8 cellular contexts compared by ENCODE assay signal in the genomic region with DNA sequence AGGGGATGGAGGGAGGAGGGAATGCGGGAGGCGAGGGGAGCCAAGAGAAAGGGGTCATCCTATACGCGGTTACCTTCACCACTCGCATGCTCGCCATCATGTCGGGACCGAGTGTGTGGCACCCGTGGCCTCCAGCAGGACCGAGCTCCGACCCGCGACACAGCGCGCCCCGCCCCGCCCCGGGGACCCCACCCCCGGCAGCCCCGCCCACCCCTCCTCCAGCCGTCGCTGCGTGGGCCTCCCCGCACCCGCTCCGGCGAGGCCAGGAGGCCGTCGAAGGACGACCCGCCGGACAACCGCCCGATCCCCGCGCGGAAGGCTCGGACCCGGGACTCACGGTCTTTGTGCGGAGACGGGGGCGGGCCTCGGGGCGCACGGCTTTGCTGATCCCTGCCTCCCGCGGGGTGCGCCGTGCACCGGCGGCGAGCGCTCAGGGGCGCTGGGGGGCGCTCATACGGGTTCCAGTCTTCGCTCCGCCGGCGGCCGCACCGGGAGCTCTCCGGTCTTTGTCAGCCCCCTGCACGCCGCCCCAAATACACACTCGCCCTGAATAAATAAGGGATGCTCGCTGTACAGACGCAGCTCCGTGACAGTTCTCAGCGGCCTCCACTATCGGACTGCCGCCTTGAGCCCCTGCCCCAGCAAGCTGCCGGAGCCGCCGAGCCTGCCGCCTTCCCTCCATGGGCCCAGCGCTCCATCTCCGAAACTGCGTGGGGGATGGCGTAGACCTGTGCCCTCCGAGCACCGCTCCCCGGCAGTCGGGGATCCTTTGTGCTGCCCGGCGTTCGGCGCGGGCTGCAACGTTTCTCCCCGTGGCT. TPM values are rescaled to one million over a fixed set of nuclear protein-coding genes. Genes with fewer than 3 reads are reported as not detected.
DNase-seq lines count a peak whose midpoint lies in the region; ATAC-seq and TF ChIP-seq lines count a peak whose summit lies in the region.

A gene (minus strand): TSS at position 161 of the 818 bp plus-strand sequence. CDS start 61 bp downstream, at position 100.

- H3K27ac ChIP-seq in CD4-positive, alpha-beta T cell (ENCODE audit: low read depth, low read length) = peak within 1 kb of the TSS; percentile 80
- H3K27ac ChIP-seq in foreskin keratinocyte (peak within 1 kb of the TSS; percentile 10), neural progenitor cell (peak within 1 kb of the TSS; percentile 88)

- no peaks in the 10 kb centered on the region for H3K27me3 ChIP-seq in CD4-positive, alpha-beta T cell (ENCODE audit: control insufficient read depth, insufficient read depth, low read length)
- H3K27me3 ChIP-seq in foreskin keratinocyte (no peaks in the 10 kb centered on the region), neural progenitor cell (no peaks in the 10 kb centered on the region)

- no peak for TF ChIP-seq CTCF in CD4-positive, alpha-beta T cell (IDR thresholded peaks at IDR 0.05)
- no peak for TF ChIP-seq CTCF in foreskin keratinocyte (conservative IDR thresholded peaks at IDR 0.05)
- peak; percentile 87 for TF ChIP-seq CTCF in neural progenitor cell (IDR thresholded peaks at IDR 0.05)
- no peak for TF ChIP-seq CTCF in subcutaneous adipose tissue (IDR thresholded peaks at IDR 0.05; ENCODE audit: low read depth)

- peak; percentile 35 to 86 (median 65) for DNase-seq in CD4-positive, alpha-beta T cell
- DNase-seq in RKO (ENCODE audit: low spot score) (peak; percentile 46), foreskin keratinocyte (no peak), neural progenitor cell (ENCODE audit: low spot score) (peak; percentile 92)
- peak; percentile 95 for DNase-seq in activated effector memory CD4-positive, alpha-beta T cell treated with anti-CD3 and anti-CD28 coated beads, Interleukin-2, amount 50 U/mL, for 16 hours

- H3K9ac ChIP-seq in neural progenitor cell = peak within 1 kb of the TSS; percentile 77

- no peaks in the 10 kb centered on the region for H3K36me3 ChIP-seq in neural progenitor cell

- peaks cover 7% of the 10 kb centered on the region for H4K20me1 ChIP-seq in neural progenitor cell (ENCODE audit: low read depth)

- H3K36me3 Mint-ChIP-seq in CD4-positive, alpha-beta T cell (ENCODE audit: low read depth) = peaks cover 31% of the 10 kb centered on the region
- H3K36me3 Mint-ChIP-seq in neural progenitor cell = no peaks in the 10 kb centered on the region

- H3K4me1 ChIP-seq in foreskin keratinocyte (peaks cover 9% of the 10 kb centered on the region), neural progenitor cell (peaks cover 27% of the 10 kb centered on the region)

- H3K9me3 Mint-ChIP-seq in CD4-positive, alpha-beta T cell = no peaks in the 10 kb centered on the region
- no peaks in the 10 kb centered on the region for H3K9me3 Mint-ChIP-seq in neural progenitor cell

- H3K79me2 ChIP-seq in neural progenitor cell (ENCODE audit: low read depth) = peaks cover 46% of the 10 kb centered on the region

- ATAC-seq in CD4-positive, alpha-beta T cell (ENCODE audit: poor library complexity) = peak; percentile 76
- ATAC-seq in GM19324 (IDR thresholded peaks at IDR 0.05; ENCODE audit: low FRiP score, unreplicated experiment) (peak; percentile 70), HG03457 (IDR thresholded peaks at IDR 0.05; ENCODE audit: unreplicated experiment) (peak; percentile 70), foreskin keratinocyte (peak; percentile 78)

- H3K4me3 Mint-ChIP-seq in CD4-positive, alpha-beta T cell = peak within 1 kb of the TSS; percentile 100
- H3K4me3 Mint-ChIP-seq in neural progenitor cell = peak within 1 kb of the TSS; percentile 99

- no peaks in the 10 kb centered on the region for H3K9me3 ChIP-seq in CD4-positive, alpha-beta T cell (ENCODE audit: control insufficient read depth, low read length)
- H3K9me3 ChIP-seq in neural progenitor cell (ENCODE audit: low read depth) = no peaks in the 10 kb centered on the region

- H3K27ac Mint-ChIP-seq in CD4-positive, alpha-beta T cell = peak within 1 kb of the TSS; percentile 92
- H3K27ac Mint-ChIP-seq in neural progenitor cell = peak within 1 kb of the TSS; percentile 98

- POLR2A ChIA-PET in CD4-positive, alpha-beta T cell (lab: Charles Lee) = interaction anchor here (0.7 to 3.5 kb wide), 16 partner anchors 36 to 242 kb away, joined by 3 to 34 read pairs (median 4); a partner anchor contains a TSS

- peaks cover 31% of the 10 kb centered on the region for H3F3A ChIP-seq in neural progenitor cell (ENCODE audit: low read depth)

- H3K27me3 Mint-ChIP-seq in CD4-positive, alpha-beta T cell = no peaks in the 10 kb centered on the region
- H3K27me3 Mint-ChIP-seq in neural progenitor cell (ENCODE audit: insufficient read depth, low read depth) = peaks cover 5% of the 10 kb centered on the region

- peak within 1 kb of the TSS; percentile 95 for H3K4me3 ChIP-seq in neural progenitor cell

- H3K4me2 ChIP-seq in neural progenitor cell = peak within 1 kb of the TSS; percentile 98

- H3K4me1 Mint-ChIP-seq in CD4-positive, alpha-beta T cell (ENCODE audit: low read depth) = peaks cover 53% of the 10 kb centered on the region
- peaks cover 36% of the 10 kb centered on the region for H3K4me1 Mint-ChIP-seq in neural progenitor cell

- intact Hi-C loops in CD4-positive, alpha-beta T cell (cut with DNase I, micrococcal nuclease) = loop anchor here (1.0 to 10.0 kb wide), 10 partner anchors 37 to 1570 kb away; a partner anchor contains a TSS

- peak within 1 kb of the TSS; percentile 75 for H2AFZ ChIP-seq in neural progenitor cell (replicated peaks)

- CTCF ChIA-PET in CD4-positive, alpha-beta T cell (lab: Charles Lee) = interaction anchor here (0.6 to 2.5 kb wide), 24 partner anchors 8 to 232 kb away, joined by 3 to 47 read pairs (median 4); a partner anchor contains a TSS

RNA-seq across cellular contexts. Expression of the gene that starts here (rescaled TPM):
- total RNA-seq in CD4-positive, alpha-beta T cell = 10 to 100 TPM; 35.0 to 36.2 TPM
- 96.0 and 108 TPM in 2 replicates for total RNA-seq in foreskin keratinocyte
- polyA plus RNA-seq in foreskin keratinocyte = 111 and 135 TPM in 2 replicates
- total RNA-seq in neural progenitor cell (ENCODE audit: low replicate concordance) = 76.2 and 112 TPM in 2 replicates
- 10 to 100 TPM; 21.8 to 60.7 (median 33.6) TPM for total RNA-seq in subcutaneous adipose tissue

Comparison
In these comparisons a context has a peak if more than half of its experiments do, and no peak if none do; other contexts are left out.
1. DNase-seq: peak in CD4-positive, alpha-beta T cell (10 of 10), RKO (single experiment), activated effector memory CD4-positive, alpha-beta T cell treated with anti-CD3 and anti-CD28 coated beads, Interleukin-2, amount 50 U/mL, for 16 hours (single experiment) and neural progenitor cell (single experiment); none in foreskin keratinocyte (0 of 2).
2. H3K27ac ChIP-seq: peak in every context shown above with its lines; median percentile 88 in neural progenitor cell; 80 in CD4-positive, alpha-beta T cell; 10 in foreskin keratinocyte.
3. Peak in every context shown above with its lines, with median percentiles within 50 percentile points of each other: ATAC-seq.